Comparison of ENCODE assay signal across 14 cellular contexts in the genomic region with DNA sequence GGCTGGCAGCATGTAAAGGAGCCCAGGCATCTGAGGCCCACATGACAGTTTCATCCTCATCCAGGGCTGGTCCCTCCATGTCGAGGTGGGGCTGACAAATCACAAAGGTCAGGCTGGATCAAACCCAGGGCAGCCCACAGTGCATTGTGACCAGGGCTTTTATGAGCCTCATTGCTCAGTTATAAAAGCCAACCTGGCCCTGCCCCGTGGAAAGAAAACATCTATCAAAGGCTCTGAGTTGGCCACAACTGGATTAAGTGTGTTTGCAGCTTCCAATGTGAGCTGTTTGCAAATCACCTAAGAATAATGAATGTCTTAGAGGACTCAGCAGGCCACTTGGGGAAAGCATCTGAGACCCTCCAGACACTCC. TPM values are rescaled to one million over a fixed set of nuclear protein-coding genes. Genes with fewer than 3 reads are reported as not detected.
DNase-seq lines count a peak whose midpoint lies in the region; ATAC-seq and TF ChIP-seq lines count a peak whose summit lies in the region.
"Had no signal": no experiment of that assay in that cellular context is flagged by ENCODE, and none has a peak within 500 bp of the region (broad histone marks: within the 10 kb centered on the region; RNA-seq: fewer than 3 reads in every experiment).

No MANE protein-coding gene starts in this region.

- ATAC-seq in Panc1 (peak; percentile 59), esophagus mucosa (peak; percentile 53), HG03039 (IDR thresholded peaks at IDR 0.05; ENCODE audit: unreplicated experiment) (no peak)

- peaks cover 19% of the 10 kb centered on the region for H3K4me1 ChIP-seq in Panc1 (ENCODE audit: control insufficient read depth, insufficient read depth, low read length)
- peaks cover 37% of the 10 kb centered on the region for H3K4me1 ChIP-seq in osteoblast (ENCODE audit: insufficient read depth, low read length)

- H3K27me3 Mint-ChIP-seq in activated naive CD4-positive, alpha-beta T cell treated with anti-CD3 and anti-CD28 coated beads, Interleukin-2, amount 10 ng/mL, durations not matched to agents 7 days and 5 days = peaks cover 6% of the 10 kb centered on the region

- H4K20me1 ChIP-seq in osteoblast (ENCODE audit: insufficient read depth, low read length) = peaks cover 3% of the 10 kb centered on the region

- no peaks in the 10 kb centered on the region for H3K9me3 Mint-ChIP-seq in activated naive CD4-positive, alpha-beta T cell treated with anti-CD3 and anti-CD28 coated beads, Interleukin-2, amount 10 ng/mL, durations not matched to agents 7 days and 5 days

- H3K4me2 ChIP-seq in osteoblast (ENCODE audit: insufficient read depth, low read length) = peak overlapping the region; percentile 51

- no TSS peak for BruUV-seq in Panc1 (replicated peaks; lab: Mats Ljungman, UMichigan)

- no peaks in the 10 kb centered on the region for H3K79me2 ChIP-seq in osteoblast (ENCODE audit: insufficient read depth, low read length)

- TF ChIP-seq CTCF in Panc1 (IDR thresholded peaks at IDR 0.05) (no peak), osteoblast (IDR thresholded peaks at IDR 0.05; ENCODE audit: extremely low read depth, low read depth, low read length) (no peak)

- no peaks in the 10 kb centered on the region for H3K36me3 Mint-ChIP-seq in activated naive CD4-positive, alpha-beta T cell treated with anti-CD3 and anti-CD28 coated beads, Interleukin-2, amount 10 ng/mL, durations not matched to agents 7 days and 5 days

- intact Hi-C loops in Panc1 (cut with micrococcal nuclease; ENCODE audit: unreplicated experiment) = no loop called here

- H3K27ac Mint-ChIP-seq in activated naive CD4-positive, alpha-beta T cell treated with anti-CD3 and anti-CD28 coated beads, Interleukin-2, amount 10 ng/mL, durations not matched to agents 7 days and 5 days = no peak overlapping the region
- H3K27ac Mint-ChIP-seq: activated CD8-positive, alpha-beta T cell treated with anti-CD3 and anti-CD28 coated beads, Interleukin-2, amount 10 ng/mL, durations not matched to agents 7 days and 5 days had no signal

- H3K9me3 ChIP-seq in Panc1 (ENCODE audit: control insufficient read depth, insufficient read depth, low read depth, low read length) (no peaks in the 10 kb centered on the region), osteoblast (ENCODE audit: low read depth, low read length) (no peaks in the 10 kb centered on the region)
- H3K9me3 ChIP-seq: ovary, thyroid gland had no signal

- no peak overlapping the region for H3K4me3 Mint-ChIP-seq in activated naive CD4-positive, alpha-beta T cell treated with anti-CD3 and anti-CD28 coated beads, Interleukin-2, amount 10 ng/mL, durations not matched to agents 7 days and 5 days
- H3K4me3 Mint-ChIP-seq: activated CD8-positive, alpha-beta T cell treated with anti-CD3 and anti-CD28 coated beads, Interleukin-2, amount 10 ng/mL, durations not matched to agents 7 days and 5 days had no signal

- DNase-seq in Caki2 (ENCODE audit: low read depth) = peak; percentile 33
- no peak for DNase-seq in Panc1 (ENCODE audit: low read depth, low spot score)
- DNase-seq in osteoblast (ENCODE audit: insufficient read length, low spot score, missing footprints) = no peak
- DNase-seq in activated naive CD4-positive, alpha-beta T cell treated with anti-CD3 and anti-CD28 coated beads, Interleukin-2, amount 10 ng/mL, durations not matched to agents 7 days and 5 days = no peak
- DNase-seq in ureter (ENCODE audit: low spot score) = no peak
- DNase-seq in DMS79 treated with DMSO at 0.1 percent for 48 hours (lab: John Stamatoyannopoulos, UW) = no peak
- DNase-seq: ovary, thyroid gland had no signal

- no peaks in the 10 kb centered on the region for H3K36me3 ChIP-seq in Panc1 (ENCODE audit: control insufficient read depth, insufficient read depth, low read length)
- H3K36me3 ChIP-seq in osteoblast (ENCODE audit: insufficient read depth, low read length) = no peaks in the 10 kb centered on the region
- H3K36me3 ChIP-seq: ovary, thyroid gland had no signal

- H3K27me3 ChIP-seq in Panc1 (ENCODE audit: control insufficient read depth, insufficient read depth, low read length) = no peaks in the 10 kb centered on the region
- H3K27me3 ChIP-seq in osteoblast (ENCODE audit: insufficient read depth, low read length) = no peaks in the 10 kb centered on the region
- H3K27me3 ChIP-seq: ovary, thyroid gland had no signal

- 0 out of 4 replicates have a peak overlapping the region, but pooled peaks of 1 of the 2 experiments have one; percentile 5 for H3K4me3 ChIP-seq in Panc1 (ENCODE audit: low read depth in 2 of 2, low read length in 2 of 2)
- H3K4me3 ChIP-seq in osteoblast (ENCODE audit: insufficient read depth, low read length) = no peak overlapping the region
- H3K4me3 ChIP-seq: lung, ovary, thyroid gland had no signal

- H3K4me1 Mint-ChIP-seq in activated naive CD4-positive, alpha-beta T cell treated with anti-CD3 and anti-CD28 coated beads, Interleukin-2, amount 10 ng/mL, durations not matched to agents 7 days and 5 days = peaks cover 8% of the 10 kb centered on the region

- POLR2A ChIA-PET in Panc1 (lab: Charles Lee) = no interaction called here

- CTCF ChIA-PET in Panc1 (lab: Charles Lee) = no interaction called here
- CTCF ChIA-PET in activated naive CD4-positive, alpha-beta T cell treated with anti-CD3 and anti-CD28 coated beads, Interleukin-2, amount 10 ng/mL, durations not matched to agents 7 days and 5 days (lab: Charles Lee) = interaction anchor here (0.5 to 2.4 kb wide), 4 partner anchors 13 to 86 kb away, joined by 3 to 10 read pairs (median 3); no protein-coding TSS in a partner anchor

- H2AFZ ChIP-seq in osteoblast (ENCODE audit: low read length) = no peak overlapping the region

- in situ Hi-C loops in Caki2 (cut with HindIII; ENCODE audit: low pct_unique_long_range_greater_than_20kb, low sequenced_read_pairs) (no loop called here), Panc1 (cut with HindIII; ENCODE audit: low pct_unique_long_range_greater_than_20kb, low sequenced_read_pairs) (no loop called here)

- H3K27ac ChIP-seq in Panc1 (ENCODE audit: low read length) (peak overlapping the region; percentile 73), osteoblast (ENCODE audit: low read depth, low read length) (peak overlapping the region; percentile 74)
- H3K27ac ChIP-seq: ovary, thyroid gland had no signal

RNA-seq across cellular contexts. Expression of gene GRHL3, which starts 45.4 kb away (rescaled TPM):
- 0.03 and 0.26 TPM in 2 replicates for total RNA-seq in Caki2 (2014; rRNA removed; shearing (Covaris generic); ENCODE audit: low replicate concordance)
- 16.7 TPM for total RNA-seq in Panc1 (2021; ENCODE audit: unreplicated experiment)
- polyA plus RNA-seq in Panc1 (2012; ENCODE audit: insufficient read length) = 23.1 TPM
- total RNA-seq in esophagus mucosa = 177 TPM
- not detected in 2 replicates for total RNA-seq in osteoblast
- 140 TPM for total RNA-seq in ureter
- total RNA-seq: activated CD8-positive, alpha-beta T cell treated with anti-CD3 and anti-CD28 coated beads, Interleukin-2, amount 10 ng/mL, durations not matched to agents 7 days and 5 days; cardiac septum; T-helper 2 cell treated with Interferon-gamma antibody and Interleukin-4, amounts not matched to agents 100 ng/mL and 5 ng/mL, for 36 hours had no signal
- polyA plus RNA-seq: ovary had no signal

RNA-seq across cellular contexts. Expression of gene STPG1, which starts 49.0 kb away (rescaled TPM):
- total RNA-seq in Caki2 (2014; rRNA removed; shearing (Covaris generic); ENCODE audit: low replicate concordance) = 7.7 and 9.3 TPM in 2 replicates
- total RNA-seq in Panc1 (2021; ENCODE audit: unreplicated experiment) = 9.9 TPM
- polyA plus RNA-seq in Panc1 (2012; ENCODE audit: insufficient read length) = 8.4 TPM
- total RNA-seq in esophagus mucosa = 8.0 TPM
- 7.2 and 7.4 TPM in 2 replicates for total RNA-seq in osteoblast
- 23.8 TPM for total RNA-seq in ureter

RNA-seq across cellular contexts. Expression of gene NIPAL3, which starts 51.0 kb away (rescaled TPM):
- total RNA-seq in Caki2 (2014; rRNA removed; shearing (Covaris generic); ENCODE audit: low replicate concordance) = 10.4 and 11.8 TPM in 2 replicates
- total RNA-seq in Panc1 (2021; ENCODE audit: unreplicated experiment) = 13.6 TPM
- 12.3 TPM for polyA plus RNA-seq in Panc1 (2012; ENCODE audit: insufficient read length)
- total RNA-seq in esophagus mucosa = 21.3 TPM
- 29.2 and 31.8 TPM in 2 replicates for total RNA-seq in osteoblast
- 35.5 TPM for total RNA-seq in ureter

Comparison
In these comparisons a context has a peak if more than half of its experiments do, and no peak if none do; other contexts are left out.
1. RNA of gene GRHL3, which starts 45.4 kb away (total RNA-seq): 177 TPM in esophagus mucosa (single experiment), 140 TPM in ureter (single experiment) and 16.7 TPM in Panc1 (single experiment); 0.03 to 0.26 TPM in Caki2 and not detected in osteoblast; every median in the first group is over 10 times any median in the second.